26 cellular contexts compared by ENCODE assay signal in genomic region chr6:75566137-75566767, GRCh38.
"Had no signal": no experiment of that assay in that cellular context is flagged by ENCODE, and none has a peak within 500 bp of the region (broad histone marks: within the 10 kb centered on the region; RNA-seq: fewer than 3 reads in every experiment).

No MANE protein-coding gene starts in this region.

- ATAC-seq: esophagus mucosa; gastrocnemius medialis; heart right ventricle; left cardiac atrium; left lung; left ventricle myocardium superior; lower lobe of right lung; naive thymus-derived CD4-positive, alpha-beta T cell had no signal

- H3K36me3 ChIP-seq: esophagus squamous epithelium, gastrocnemius medialis, heart right ventricle, left lung, lower lobe of right lung had no signal

- FAIRE-seq: colon, islet of Langerhans, keratinocyte had no signal

- DNase-seq: dermis blood vessel endothelial cell; dorsolateral prefrontal cortex; effector CD4-positive, alpha-beta T cell; effector memory CD4-positive, alpha-beta T cell; erythroblast; esophagus squamous epithelium; foreskin fibroblast; foreskin melanocyte; gastrocnemius medialis; glutamatergic neuron; head of caudate nucleus; heart right ventricle; hippocampal formation; left cardiac atrium; left lung; left ventricle myocardium superior; lower lobe of right lung; mesendoderm; midbrain; naive thymus-derived CD4-positive, alpha-beta T cell had no signal

- H3K4me1 ChIP-seq: esophagus squamous epithelium, gastrocnemius medialis, heart right ventricle, left lung, lower lobe of right lung had no signal

- H3K27me3 ChIP-seq: dorsolateral prefrontal cortex, gastrocnemius medialis, heart right ventricle, left lung had no signal

- H3K4me3 ChIP-seq: coronary artery, dorsolateral prefrontal cortex, esophagus squamous epithelium, gastrocnemius medialis, heart right ventricle, left lung, lower lobe of right lung had no signal

- H3K9me3 ChIP-seq: esophagus squamous epithelium, lower lobe of right lung had no signal

- H3K27ac ChIP-seq: coronary artery, dorsolateral prefrontal cortex, epithelial cell of prostate, esophagus squamous epithelium, gastrocnemius medialis, heart right ventricle, left lung, lower lobe of right lung had no signal
